12 cellular contexts compared by ENCODE assay signal in genomic region chr6:163738725-163739124, GRCh38.
A peak's percentile ranks its signal among the peaks of the same experiment; 100 is the strongest.
DNase-seq lines count a peak whose midpoint lies in the region; ATAC-seq, FAIRE-seq and TF ChIP-seq lines count a peak whose summit lies in the region.
"Had no signal": no experiment of that assay in that cellular context is flagged by ENCODE, and none has a peak within 500 bp of the region (broad histone marks: within the 10 kb centered on the region; RNA-seq: fewer than 3 reads in every experiment).

No MANE protein-coding gene starts in this region.

- intact Hi-C loops in K562 (cut with micrococcal nuclease) (no loop called here), posterior vena cava (cut with DNase I) (no loop called here)

- CTCF ChIA-PET in K562 (lab: Yijun Ruan, JAX; ENCODE audit: low intra/inter-chr PET ratio), result no interaction called here

- ATAC-seq in GM18498 (IDR thresholded peaks at IDR 0.05; ENCODE audit: unreplicated experiment) (peak; percentile 77), GM21423 (IDR thresholded peaks at IDR 0.05; ENCODE audit: unreplicated experiment) (peak; percentile 47), HG03095 (IDR thresholded peaks at IDR 0.05; ENCODE audit: unreplicated experiment) (peak; percentile 58), K562 (no peak)

- no TSS peak for BruUV-seq in K562 (replicated peaks; lab: Mats Ljungman, UMichigan)

- H3K9me3 ChIP-seq in K562 (replicated peaks; ENCODE audit: control insufficient read depth, insufficient read depth, low read depth, low read length), result no peaks in the 10 kb centered on the region

- TF ChIP-seq EP300 in K562 (IDR thresholded peaks at IDR 0.05; ENCODE audit: low read length), result no peak

- TF ChIP-seq POLR2A in K562 (conservative IDR thresholded peaks at IDR 0.05), result no peak

- no peak overlapping the region for H3K9ac ChIP-seq in K562 (ENCODE audit: insufficient read depth in 1 of 2, low read depth in 2 of 2, low read length in 2 of 2)

- in situ Hi-C loops in K562 (cut with MboI), result no loop called here

- FAIRE-seq in K562 (lab: Jason Lieb, UNC), result no peak

- no peak overlapping the region for H3K4me3 Mint-ChIP-seq in type B pancreatic cell
- H3K4me3 Mint-ChIP-seq: activated B cell treated with CpG ODN at 0.5 μM for 24 hours had no signal

- H3K4me1 Mint-ChIP-seq in type B pancreatic cell (ENCODE audit: unreplicated experiment), result no peaks in the 10 kb centered on the region

- H3K9me3 Mint-ChIP-seq in type B pancreatic cell, result peaks cover 5% of the 10 kb centered on the region
- H3K9me3 Mint-ChIP-seq: activated B cell treated with CpG ODN at 0.5 μM for 24 hours had no signal

- no peak overlapping the region for H3K4me2 ChIP-seq in K562 (ENCODE audit: insufficient read depth, low read length)

- H3K27me3 ChIP-seq in K562 (ENCODE audit: control insufficient read depth in 2 of 2, insufficient read depth in 2 of 2, low read length in 2 of 2), result peaks cover 3 to 51% of the 10 kb centered on the region in 2 experiments; a peak in 4 of 5 replicates

- POLR2A ChIA-PET in K562 (lab: Yijun Ruan, JAX), result no interaction called here

- no peak overlapping the region for H3K27ac ChIP-seq in K562 (ENCODE audit: extremely low read depth, low read depth, low read length)

- no peaks in the 10 kb centered on the region for H4K20me1 ChIP-seq in K562 (replicated peaks; ENCODE audit: control insufficient read depth, insufficient read depth, low read length)

- TF ChIP-seq RAD21 in K562 (CRISPR knock-in tag; conservative IDR thresholded peaks at IDR 0.05 in 1 of 2, IDR thresholded peaks at IDR 0.05 in 1 of 2), result no peak

- no peaks in the 10 kb centered on the region for H3K9me1 ChIP-seq in K562 (ENCODE audit: control insufficient read depth, insufficient read depth, low read length)

- H3K36me3 ChIP-seq in K562 (ENCODE audit: control insufficient read depth, insufficient read depth, low read length), result no peaks in the 10 kb centered on the region

- TF ChIP-seq CTCF in K562 (IDR thresholded peaks at IDR 0.05 in 2 of 3, conservative IDR thresholded peaks at IDR 0.05 in 1 of 3; ENCODE audit: insufficient read depth in 2 of 3, low read depth in 1 of 3, low read length in 3 of 3) (no peak), type B pancreatic cell (conservative IDR thresholded peaks at IDR 0.05) (no peak)

- no peak overlapping the region for H3K4me3 ChIP-seq in K562

- DNase-seq in K562 (ENCODE audit: extremely low read depth in 1 of 4, low spot score in 3 of 4) (no peak), posterior vena cava (ENCODE audit: low spot score) (no peak), DMS79 (lab: John Stamatoyannopoulos, UW) (no peak), type B pancreatic cell (ENCODE audit: extremely low spot score, unreplicated experiment) (no peak)
- no peak for DNase-seq in activated CD4-positive, alpha-beta T cell treated with anti-CD3 and anti-CD28 coated beads, Interleukin-2, amount 50 U/mL, for 4 hours
- DNase-seq: activated B cell treated with CpG ODN at 0.5 μM for 24 hours, AML-193, NCI-H1048, NCI-H69 had no signal

- H3K27ac Mint-ChIP-seq in type B pancreatic cell, result no peak overlapping the region
- H3K27ac Mint-ChIP-seq: activated B cell treated with CpG ODN at 0.5 μM for 24 hours had no signal

- H3K79me2 ChIP-seq in K562 (ENCODE audit: control insufficient read depth, insufficient read depth, low read length), result no peaks in the 10 kb centered on the region

- no peaks in the 10 kb centered on the region for H3K36me3 Mint-ChIP-seq in type B pancreatic cell

- peaks cover 4% of the 10 kb centered on the region for H3K27me3 Mint-ChIP-seq in type B pancreatic cell

- no peak overlapping the region for H2AFZ ChIP-seq in K562 (ENCODE audit: low read depth, low read length)

- H3K4me1 ChIP-seq in K562 (replicated peaks in 1 of 2; ENCODE audit: control insufficient read depth in 2 of 2, insufficient read depth in 2 of 2, low read length in 2 of 2), result peaks cover 10% of the 10 kb centered on the region in 2 experiments; a peak in 4 of 5 replicates

TF ChIP-seq in K562, 482 proteins besides CTCF, POLR2A, EP300 and RAD21:
- TF ChIP-seq ZNF561 (CRISPR knock-in tag; conservative IDR thresholded peaks at IDR 0.05) (no peak), ZNF316 (IDR thresholded peaks at IDR 0.05) (peak; percentile 82), GMEB1 (CRISPR knock-in tag; IDR thresholded peaks at IDR 0.05) (no peak), DPF2 (IDR thresholded peaks at IDR 0.05) (no peak), PHB2 (IDR thresholded peaks at IDR 0.05; ENCODE audit: low read depth) (no peak), ZFP1 (CRISPR knock-in tag; IDR thresholded peaks at IDR 0.05) (no peak), CEBPG (CRISPR knock-in tag; IDR thresholded peaks at IDR 0.05) (no peak), CEBPG (tag; conservative IDR thresholded peaks at IDR 0.05 in 1 of 2, IDR thresholded peaks at IDR 0.05 in 1 of 2) (no peak), ZNF384 (IDR thresholded peaks at IDR 0.05; ENCODE audit: low read depth, low read length) (no peak), RBM34 (IDR thresholded peaks at IDR 0.05; ENCODE audit: borderline replicate concordance, insufficient read depth, low read length) (no peak), JUNB (CRISPR knock-in tag; conservative IDR thresholded peaks at IDR 0.05) (peak; percentile 45; the same call in 1 of the 2 replicates), NFE2 (IDR thresholded peaks at IDR 0.05; ENCODE audit: low read depth) (peak; percentile 24; the same call in 1 of the 2 replicates), MAFG (tag; conservative IDR thresholded peaks at IDR 0.05) (peak; percentile 83), MAFF (IDR thresholded peaks at IDR 0.05; ENCODE audit: low read length) (peak; percentile 57; the same call in 1 of the 2 replicates), ATF3 (IDR thresholded peaks at IDR 0.05) (peak; percentile 66), ATF3 (CRISPR knock-in tag; conservative IDR thresholded peaks at IDR 0.05) (no peak), NFE2L1 (tag; IDR thresholded peaks at IDR 0.05; ENCODE audit: borderline replicate concordance, low read depth) (peak; percentile 50; the same call in 1 of the 2 replicates), ZNF184 (CRISPR knock-in tag; IDR thresholded peaks at IDR 0.05) (no peak)
